ENCODE assay signal across 8 cellular contexts in genomic region chr14:92513204-92513965, GRCh38. TPM values are rescaled to one million over a fixed set of nuclear protein-coding genes. Genes with fewer than 3 reads are reported as not detected.
A peak's percentile ranks its signal among the peaks of the same experiment; 100 is the strongest.
DNase-seq lines count a peak whose midpoint lies in the region; ATAC-seq and TF ChIP-seq lines count a peak whose summit lies in the region.

Gene RIN3, plus strand, starts transcription at chr14:92513781. Its CDS starts 152 bp downstream, at chr14:92513933.

- no peak for TF ChIP-seq CTCF in CD8-positive, alpha-beta T cell (IDR thresholded peaks at IDR 0.05)
- no peak for TF ChIP-seq CTCF in endodermal cell (conservative IDR thresholded peaks at IDR 0.05)

- H3K36me3 Mint-ChIP-seq in CD8-positive, alpha-beta T cell: no peaks in the 10 kb centered on the region
- no peaks in the 10 kb centered on the region for H3K36me3 Mint-ChIP-seq in endodermal cell (ENCODE audit: low read depth)

- peak in 6 of 7 experiments; percentile 21 to 74 (median 44) for DNase-seq in CD8-positive, alpha-beta T cell
- peak; percentile 49 for DNase-seq in HuH-7 (ENCODE audit: low spot score)
- peak; percentile 46 to 52 for DNase-seq in activated CD4-positive, alpha-beta T cell treated with anti-CD3 and anti-CD28 coated beads, Interleukin-2, amount 50 U/mL, for 48 hours
- peak; percentile 89 for DNase-seq in endodermal cell
- DNase-seq in mesenteric fat pad (ENCODE audit: low spot score): peak; percentile 91
- no peak for DNase-seq in Ammon's horn (ENCODE audit: low spot score)

- no peaks in the 10 kb centered on the region for H3K27me3 ChIP-seq in CD8-positive, alpha-beta T cell (ENCODE audit: insufficient read depth, low read length)
- H3K27me3 ChIP-seq in endodermal cell (ENCODE audit: control insufficient read depth, insufficient read depth, low read length, poor library complexity, severe bottlenecking) (peaks cover 39% of the 10 kb centered on the region), stomach smooth muscle (ENCODE audit: control insufficient read depth in 1 of 2, insufficient read depth in 2 of 2, low read length in 2 of 2) (no peaks in the 10 kb centered on the region)

- peak within 1 kb of the TSS; percentile 66 for H3K4me3 Mint-ChIP-seq in CD8-positive, alpha-beta T cell
- peak within 1 kb of the TSS; percentile 61 for H3K4me3 Mint-ChIP-seq in endodermal cell

- no peaks in the 10 kb centered on the region for H3K27me3 Mint-ChIP-seq in CD8-positive, alpha-beta T cell (ENCODE audit: low read depth)
- H3K27me3 Mint-ChIP-seq in endodermal cell (ENCODE audit: insufficient read depth): peaks cover 51% of the 10 kb centered on the region

- no peaks in the 10 kb centered on the region for H3K9me3 ChIP-seq in CD8-positive, alpha-beta T cell (ENCODE audit: low read length)
- H3K9me3 ChIP-seq in endodermal cell (ENCODE audit: control insufficient read depth, low read length) (no peaks in the 10 kb centered on the region), stomach smooth muscle (ENCODE audit: control insufficient read depth in 2 of 2, low read length in 2 of 2) (no peaks in the 10 kb centered on the region)

- intact Hi-C loops in CD8-positive, alpha-beta T cell (cut with DNase I, micrococcal nuclease): loop anchor here (2.0 to 10.0 kb wide), 4 partner anchors 89 to 281 kb away; partner anchors contain the start of gene GOLGA5 (in 1 of the 2)

- H3K9ac ChIP-seq in endodermal cell (ENCODE audit: extremely low read depth, low read length, poor library complexity, severe bottlenecking): peak within 1 kb of the TSS; percentile 38
- H3K9ac ChIP-seq in stomach smooth muscle (ENCODE audit: low read length in 2 of 2): peak within 1 kb of the TSS; percentile 81 to 87

- H3K27ac Mint-ChIP-seq in CD8-positive, alpha-beta T cell: peak within 1 kb of the TSS; percentile 86
- H3K27ac Mint-ChIP-seq in endodermal cell: no peak within 1 kb of the TSS

- peaks cover 50% of the 10 kb centered on the region for H3K4me1 ChIP-seq in CD8-positive, alpha-beta T cell (ENCODE audit: insufficient read depth, low read length)
- H3K4me1 ChIP-seq in endodermal cell (ENCODE audit: control insufficient read depth, insufficient read depth, low read length) (no peaks in the 10 kb centered on the region), stomach smooth muscle (ENCODE audit: control insufficient read depth, insufficient read depth, low read length) (peaks cover 30% of the 10 kb centered on the region)

- H3K36me3 ChIP-seq in CD8-positive, alpha-beta T cell (ENCODE audit: insufficient read depth, low read length): no peaks in the 10 kb centered on the region
- no peaks in the 10 kb centered on the region for H3K36me3 ChIP-seq in endodermal cell (ENCODE audit: control insufficient read depth, insufficient read depth, low read length)
- H3K36me3 ChIP-seq in stomach smooth muscle (ENCODE audit: control insufficient read depth in 2 of 2, insufficient read depth in 2 of 2, low read length in 2 of 2): no peaks in the 10 kb centered on the region

- peaks cover 47% of the 10 kb centered on the region for H3K4me1 Mint-ChIP-seq in CD8-positive, alpha-beta T cell (ENCODE audit: low read depth)
- peaks cover 2% of the 10 kb centered on the region for H3K4me1 Mint-ChIP-seq in endodermal cell

- no peaks in the 10 kb centered on the region for H3K9me3 Mint-ChIP-seq in CD8-positive, alpha-beta T cell
- H3K9me3 Mint-ChIP-seq in endodermal cell: no peaks in the 10 kb centered on the region

- 0 to 9% methylated on average over 1 to 79 of the region's 79 CpGs for WGBS in endodermal cell (ENCODE audit: insufficient coverage in 1 of 2, insufficient read length in 1 of 2), 2 experiments

- POLR2A ChIA-PET in CD8-positive, alpha-beta T cell (lab: Charles Lee): interaction anchor here (0.8 to 3.1 kb wide), 7 partner anchors 10 to 90 kb away, joined by 3 to 12 read pairs (median 10); no protein-coding TSS in a partner anchor

- H3K4me3 ChIP-seq in CD8-positive, alpha-beta T cell (ENCODE audit: low read depth, low read length): peak within 1 kb of the TSS; percentile 86
- H3K4me3 ChIP-seq in endodermal cell (ENCODE audit: low read length) (peak within 1 kb of the TSS; percentile 75), stomach smooth muscle (ENCODE audit: low read length in 2 of 2) (peak within 1 kb of the TSS; percentile 81 to 89)

- CTCF ChIA-PET in CD8-positive, alpha-beta T cell (lab: Charles Lee): interaction anchor here (0.8 to 1.2 kb wide), 3 partner anchors 11 to 90 kb away, joined by 3 to 6 read pairs (median 3); no protein-coding TSS in a partner anchor

- ATAC-seq in CD8-positive, alpha-beta T cell: peak; percentile 49
- peak; percentile 59 for ATAC-seq in GM21367 (IDR thresholded peaks at IDR 0.05; ENCODE audit: unreplicated experiment)

- peak within 1 kb of the TSS; percentile 71 for H3K27ac ChIP-seq in CD8-positive, alpha-beta T cell (ENCODE audit: low read depth, low read length)
- no peak within 1 kb of the TSS for H3K27ac ChIP-seq in endodermal cell (ENCODE audit: low read depth, low read length)
- peak within 1 kb of the TSS; percentile 87 for H3K27ac ChIP-seq in stomach smooth muscle (ENCODE audit: low read length)

RNA-seq across cellular contexts. Expression of gene RIN3, which starts in this region (rescaled TPM):
- 10 to 100 TPM; 82.4 to 82.7 TPM for total RNA-seq in CD8-positive, alpha-beta T cell
- total RNA-seq in endodermal cell: 1 to 10 TPM; 5.2 to 6.0 TPM
- 2.5 TPM for polyA plus RNA-seq in endodermal cell (2013, experiment 1 of 2)
- polyA plus RNA-seq in endodermal cell (2013, experiment 2 of 2): 2.6 TPM
- 38.0 TPM for total RNA-seq in mesenteric fat pad
